In the genomic region with DNA sequence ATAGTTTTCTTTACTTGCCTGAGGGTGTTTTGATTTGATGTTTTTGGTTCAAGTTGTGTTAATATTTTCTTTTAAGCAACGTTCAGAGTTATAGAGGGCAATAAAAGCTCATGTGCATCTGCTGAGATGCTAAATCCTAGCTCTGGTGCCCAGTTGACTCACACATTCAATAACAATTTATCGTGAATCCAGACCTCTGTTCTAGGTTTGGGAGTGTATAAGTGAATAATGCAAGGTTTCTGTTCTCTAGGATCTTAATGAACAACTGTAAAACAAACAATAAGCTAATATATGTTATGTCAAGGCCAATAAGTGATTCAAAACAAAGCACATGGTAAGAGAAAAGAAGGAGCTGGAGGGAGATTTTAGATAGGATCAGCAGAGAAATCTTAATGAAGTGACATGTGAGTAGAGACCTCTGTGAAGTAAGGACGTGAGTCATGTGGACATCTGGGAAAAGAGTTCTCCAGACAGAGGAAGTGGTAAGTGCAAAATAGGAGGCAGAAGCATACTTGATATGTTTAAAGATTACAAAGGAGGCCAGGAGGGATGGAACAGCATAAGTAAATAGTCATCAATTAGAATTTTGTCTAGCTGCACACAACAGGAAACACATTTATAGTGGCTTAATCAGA, we compare ENCODE assay signal across 11 cellular contexts.
DNase-seq lines count a peak whose midpoint lies in the region; ATAC-seq and TF ChIP-seq lines count a peak whose summit lies in the region.
"Had no signal": no experiment of that assay in that cellular context is flagged by ENCODE, and none has a peak within 500 bp of the region (broad histone marks: within the 10 kb centered on the region; RNA-seq: fewer than 3 reads in every experiment).

No MANE protein-coding gene starts in this region.

- H3K27me3 ChIP-seq in kidney epithelial cell (ENCODE audit: control insufficient read depth, insufficient read depth, low read length) (no peaks in the 10 kb centered on the region), vagina (no peaks in the 10 kb centered on the region)

- ATAC-seq in HG03442 (IDR thresholded peaks at IDR 0.05; ENCODE audit: unreplicated experiment), result no peak
- no peak for ATAC-seq in HG03025 (IDR thresholded peaks at IDR 0.05; ENCODE audit: low FRiP score, unreplicated experiment)
- no peak for ATAC-seq in GM21576 (IDR thresholded peaks at IDR 0.05; ENCODE audit: unreplicated experiment)

- DNase-seq in AG10803 (ENCODE audit: low read depth) (peak; percentile 86), amniotic epithelial cell (ENCODE audit: low read depth) (peak; percentile 88), kidney epithelial cell (ENCODE audit: low read depth) (peak; percentile 52), vagina (ENCODE audit: extremely low spot score in 2 of 2) (no peak)
- peak; percentile 8 for DNase-seq in Jurkat, Clone E6-1 (ENCODE audit: low read depth, low spot score)
- DNase-seq: CD4-positive, alpha-beta T cell; cerebellar nuclear complex; NCI-H526 had no signal

- no peak for TF ChIP-seq CTCF in AG10803 (conservative IDR thresholded peaks at IDR 0.05; ENCODE audit: low read length)
- no peak for TF ChIP-seq CTCF in kidney epithelial cell (IDR thresholded peaks at IDR 0.05; ENCODE audit: insufficient read depth, low read length, poor library complexity, severe bottlenecking)
- no peak for TF ChIP-seq CTCF in vagina (IDR thresholded peaks at IDR 0.05)

- H3K27ac ChIP-seq in vagina, result no peak overlapping the region

- no peaks in the 10 kb centered on the region for H3K4me1 ChIP-seq in vagina

- no peak for TF ChIP-seq POLR2A in vagina (IDR thresholded peaks at IDR 0.05)

- H3K9me3 ChIP-seq in vagina, result no peaks in the 10 kb centered on the region

- H3K4me3 ChIP-seq in AG10803 (ENCODE audit: low read length) (no peak overlapping the region), kidney epithelial cell (ENCODE audit: low read depth, low read length) (no peak overlapping the region), vagina (no peak overlapping the region)
- no peak overlapping the region for H3K4me3 ChIP-seq in Jurkat, Clone E6-1 (ENCODE audit: low read length)

- H3K36me3 ChIP-seq in kidney epithelial cell (ENCODE audit: control insufficient read depth, insufficient read depth, low read length) (no peaks in the 10 kb centered on the region), vagina (no peaks in the 10 kb centered on the region)

- intact Hi-C loops in vagina (cut with DNase I), result no loop called here

Comparison
In these comparisons a context has a peak if more than half of its experiments do, and no peak if none do; other contexts are left out.
1. DNase-seq: peak in AG10803 (single experiment), Jurkat, Clone E6-1 (single experiment), amniotic epithelial cell (single experiment) and kidney epithelial cell (single experiment); none in vagina (0 of 2).